17 cellular contexts compared by ENCODE assay signal in genomic region chr17:19318611-19319010, GRCh38.
"Had no signal": no experiment of that assay in that cellular context is flagged by ENCODE, and none has a peak within 500 bp of the region (broad histone marks: within the 10 kb centered on the region; RNA-seq: fewer than 3 reads in every experiment).

No MANE protein-coding gene starts in this region.

- ATAC-seq: natural killer cell, psoas muscle had no signal

- H3K4me1 Mint-ChIP-seq: natural killer cell had no signal

- H3K36me3 Mint-ChIP-seq: natural killer cell had no signal

- H3K27ac ChIP-seq: colonic mucosa, psoas muscle, skin epidermis, suprapubic skin, transverse colon had no signal

- H3K27me3 ChIP-seq: cardiac muscle cell, colonic mucosa, suprapubic skin, transverse colon had no signal

- H3K9me3 Mint-ChIP-seq: natural killer cell had no signal

- H3K4me3 Mint-ChIP-seq: natural killer cell had no signal

- DNase-seq: cerebellar nuclear complex; colonic mucosa; dermis blood vessel endothelial cell; effector CD4-positive, alpha-beta T cell; foreskin melanocyte; hippocampal formation; mammary epithelial cell; natural killer cell; occipital lobe; psoas muscle; retina; stimulated activated CD4-positive, alpha-beta T cell treated with anti-CD3 and anti-CD28 coated beads, Interleukin-12 subunit alpha, Interleukin-12 subunit beta, amount 100 ng/mL, for 4 hours; stimulated activated naive CD4-positive, alpha-beta T cell; transverse colon had no signal

- H3K4me3 ChIP-seq: cardiac muscle cell, colonic mucosa, psoas muscle, skin epidermis, suprapubic skin, transverse colon had no signal

- H3K27ac Mint-ChIP-seq: natural killer cell had no signal
